1 cellular context compared by ENCODE assay signal in genomic region chr15:75785771-75786563, GRCh38.
TF ChIP-seq lines count a peak whose summit lies in the region.

No MANE protein-coding gene starts in this region.

TF ChIP-seq in GM23338, 12 proteins besides CTCF, POLR2A, EP300 and RAD21 (continued from another document):
- TF ChIP-seq ZNF462 (CRISPR knock-in tag; IDR thresholded peaks at IDR 0.05) (no peak), ETS1 (IDR thresholded peaks at IDR 0.05) (no peak), ZNF114 (CRISPR knock-in tag; IDR thresholded peaks at IDR 0.05) (no peak)
TF ChIP-seq in GM23338: peak in this region for 0.
